Comparison of ENCODE assay signal across 22 cellular contexts in genomic region chrX:80747832-80748231, GRCh38.
DNase-seq lines count a peak whose midpoint lies in the region; ATAC-seq, FAIRE-seq and TF ChIP-seq lines count a peak whose summit lies in the region.
"Had no signal": no experiment of that assay in that cellular context is flagged by ENCODE, and none has a peak within 500 bp of the region (broad histone marks: within the 10 kb centered on the region; RNA-seq: fewer than 3 reads in every experiment).

No MANE protein-coding gene starts in this region.

- no peak overlapping the region for H3K4me3 ChIP-seq in A549
- no peak overlapping the region for H3K4me3 ChIP-seq in CD8-positive, alpha-beta T cell (ENCODE audit: low read depth, low read length)
- no peak overlapping the region for H3K4me3 ChIP-seq in IMR-90 (ENCODE audit: insufficient read depth, low read depth, low read length)
- no peak overlapping the region for H3K4me3 ChIP-seq in epithelial cell of esophagus (ENCODE audit: low read length)
- no peak overlapping the region for H3K4me3 ChIP-seq in GM23338
- H3K4me3 ChIP-seq: colonic mucosa, PC-9, SJCRH30, transverse colon had no signal

- H4K8ac ChIP-seq in IMR-90 (ENCODE audit: low read depth in 2 of 2, low read length in 2 of 2): no peak overlapping the region

- H4K5ac ChIP-seq in IMR-90 (ENCODE audit: low read depth, low read length): no peak overlapping the region

- no peak overlapping the region for H3K23ac ChIP-seq in IMR-90 (ENCODE audit: low read depth, low read length)

- intact Hi-C loops in CD8-positive, alpha-beta T cell (cut with DNase I, micrococcal nuclease): no loop called here
- intact Hi-C loops in IMR-90 (cut with micrococcal nuclease): no loop called here

- no peaks in the 10 kb centered on the region for H3K9me2 ChIP-seq in GM23338 (ENCODE audit: insufficient read depth)

- no peak overlapping the region for H2AK9ac ChIP-seq in IMR-90 (replicated peaks; ENCODE audit: low read depth, low read length, poor library complexity)

- no peak overlapping the region for H3K14ac ChIP-seq in IMR-90 (replicated peaks; ENCODE audit: low read depth, low read length)

- no peaks in the 10 kb centered on the region; a peak in 1 of 4 replicates for H3K79me1 ChIP-seq in IMR-90 (ENCODE audit: low read depth in 1 of 2, low read length in 2 of 2)

- peaks cover 51% of the 10 kb centered on the region for H3K36me3 Mint-ChIP-seq in CD8-positive, alpha-beta T cell
- H3K36me3 Mint-ChIP-seq in GM23338 (ENCODE audit: low read depth): peaks cover 21% of the 10 kb centered on the region; the same call in 2 of the 3 replicates

- H2BK20ac ChIP-seq in IMR-90 (ENCODE audit: low read depth, low read length): no peak overlapping the region

- H3K9me3 ChIP-seq in A549 (no peaks in the 10 kb centered on the region), IMR-90 (ENCODE audit: control insufficient read depth, insufficient read depth, low read length) (0 out of 2 replicates have a peak, but pooled peaks cover 1% of the 10 kb centered on the region)
- no peaks in the 10 kb centered on the region for H3K9me3 ChIP-seq in CD8-positive, alpha-beta T cell (ENCODE audit: low read length)
- H3K9me3 ChIP-seq: colonic mucosa, SJCRH30, transverse colon had no signal

- dilution Hi-C loops in IMR-90 (cut with HindIII; ENCODE audit: low sequenced_read_pairs, unreplicated experiment): no loop called here

- no peaks in the 10 kb centered on the region for H4K20me1 ChIP-seq in IMR-90 (ENCODE audit: insufficient read depth, low read length)
- no peaks in the 10 kb centered on the region for H4K20me1 ChIP-seq in GM23338 (replicated peaks; ENCODE audit: insufficient read depth)

- WGBS in A549 (ENCODE audit: missing lambda C conversion rate): 81% methylated on average over 4 of the region's 4 CpGs
- WGBS in IMR-90 (ENCODE audit: extremely low coverage in 2 of 2, insufficient read length in 1 of 2), 2 experiments: no CpG with 5 or more reads among the region's 4 CpGs

- H4K91ac ChIP-seq in IMR-90 (ENCODE audit: insufficient read depth, low read depth, low read length): no peak overlapping the region

- peaks cover 14% of the 10 kb centered on the region for H3K4me1 Mint-ChIP-seq in CD8-positive, alpha-beta T cell (ENCODE audit: low read depth)
- H3K4me1 Mint-ChIP-seq in GM23338: no peaks in the 10 kb centered on the region
- H3K4me1 Mint-ChIP-seq: H9, memory B cell had no signal

- no peak overlapping the region for H2AFZ ChIP-seq in IMR-90 (replicated peaks; ENCODE audit: low read length, poor library complexity)
- no peak overlapping the region for H2AFZ ChIP-seq in GM23338
- H2AFZ ChIP-seq: PC-9 had no signal

- H2BK15ac ChIP-seq in IMR-90 (ENCODE audit: low read depth, low read length): no peak overlapping the region

- TF ChIP-seq RAD21 in A549 (conservative IDR thresholded peaks at IDR 0.05 in 1 of 2, IDR thresholded peaks at IDR 0.05 in 1 of 2) (no peak), IMR-90 (IDR thresholded peaks at IDR 0.05; ENCODE audit: low read length) (no peak)

- H3K27me3 Mint-ChIP-seq in CD8-positive, alpha-beta T cell (ENCODE audit: low read depth): no peaks in the 10 kb centered on the region
- no peaks in the 10 kb centered on the region for H3K27me3 Mint-ChIP-seq in GM23338 (ENCODE audit: insufficient read depth, low read depth, poor library complexity)
- H3K27me3 Mint-ChIP-seq: activated B cell treated with CpG ODN at 0.5 μM for 24 hours; memory B cell; naive B cell; stimulated activated naive CD8-positive, alpha-beta T cell treated with anti-CD3 and anti-CD28 coated beads, Interleukin-15, Interleukin-2, amounts not matched to agents 100 ng/mL and 50 ng/mL, for 24 hours had no signal

- H3K4me2 ChIP-seq in A549 (no peak overlapping the region), IMR-90 (ENCODE audit: low read depth, low read length) (no peak overlapping the region), GM23338 (no peak overlapping the region)
- H3K4me2 ChIP-seq: PC-9 had no signal

- no peak for TF ChIP-seq CTCF in A549 (IDR thresholded peaks at IDR 0.05)
- no peak for TF ChIP-seq CTCF in CD8-positive, alpha-beta T cell (IDR thresholded peaks at IDR 0.05)
- TF ChIP-seq CTCF in IMR-90 (conservative IDR thresholded peaks at IDR 0.05; ENCODE audit: low read depth, low read length): no peak
- TF ChIP-seq CTCF in epithelial cell of esophagus (IDR thresholded peaks at IDR 0.05; ENCODE audit: insufficient read depth, low read depth, low read length, missing control alignments): no peak
- TF ChIP-seq CTCF in GM23338 (conservative IDR thresholded peaks at IDR 0.05; ENCODE audit: low read depth in 2 of 2): no peak

- no peak overlapping the region for H3K27ac ChIP-seq in A549
- no peak overlapping the region for H3K27ac ChIP-seq in CD8-positive, alpha-beta T cell (ENCODE audit: low read depth, low read length)
- H3K27ac ChIP-seq in IMR-90 (ENCODE audit: insufficient read depth, low read length): no peak overlapping the region
- H3K27ac ChIP-seq in GM23338 (ENCODE audit: low read depth): no peak overlapping the region
- H3K27ac ChIP-seq: colonic mucosa, PC-9, SJCRH30, transverse colon had no signal

- CTCF ChIA-PET in A549 (lab: Yijun Ruan, JAX) (no interaction called here), IMR-90 (lab: Yijun Ruan, JAX) (no interaction called here)
- CTCF ChIA-PET in CD8-positive, alpha-beta T cell (lab: Charles Lee): no interaction called here

- ATAC-seq in A549 (no peak), IMR-90 (ENCODE audit: low read depth) (no peak), GM23338 (no peak)
- ATAC-seq in CD8-positive, alpha-beta T cell: no peak
- ATAC-seq: sciatic nerve had no signal

- H3K9me3 Mint-ChIP-seq in CD8-positive, alpha-beta T cell: peaks cover 6% of the 10 kb centered on the region
- no peaks in the 10 kb centered on the region for H3K9me3 Mint-ChIP-seq in GM23338

- no peaks in the 10 kb centered on the region for H3K27me3 ChIP-seq in CD8-positive, alpha-beta T cell (ENCODE audit: insufficient read depth, low read length)
- H3K27me3 ChIP-seq in IMR-90 (ENCODE audit: control insufficient read depth, insufficient read depth, low read length) (no peaks in the 10 kb centered on the region), GM23338 (ENCODE audit: insufficient read depth) (no peaks in the 10 kb centered on the region)
- H3K27me3 ChIP-seq: colonic mucosa, SJCRH30, transverse colon had no signal

- H3K4ac ChIP-seq in IMR-90 (ENCODE audit: low read depth, low read length): no peak overlapping the region

- POLR2A ChIA-PET in A549 (lab: Yijun Ruan, JAX): no interaction called here
- POLR2A ChIA-PET in CD8-positive, alpha-beta T cell (lab: Charles Lee): no interaction called here
- POLR2A ChIA-PET in IMR-90 (lab: Charles Lee; ENCODE audit: unreplicated experiment): no interaction called here

- no peak overlapping the region for H3K18ac ChIP-seq in IMR-90 (ENCODE audit: low read depth, low read length)

- H3K9ac ChIP-seq in IMR-90 (ENCODE audit: low read depth, low read length): no peak overlapping the region

- H3K4me1 ChIP-seq in A549 (no peaks in the 10 kb centered on the region), IMR-90 (ENCODE audit: control insufficient read depth, insufficient read depth, low read length) (no peaks in the 10 kb centered on the region), GM23338 (ENCODE audit: insufficient read depth) (no peaks in the 10 kb centered on the region)
- H3K4me1 ChIP-seq in CD8-positive, alpha-beta T cell (ENCODE audit: insufficient read depth, low read length): no peaks in the 10 kb centered on the region
- H3K4me1 ChIP-seq: colonic mucosa, SJCRH30, transverse colon had no signal

- H3F3A ChIP-seq in GM23338 (replicated peaks; ENCODE audit: low read depth): no peaks in the 10 kb centered on the region

- H2AK5ac ChIP-seq in IMR-90 (ENCODE audit: low read depth, low read length): no peak overlapping the region

- no TSS peak for BruUV-seq in IMR-90 (replicated peaks; lab: Mats Ljungman, UMichigan)

- H3K79me2 ChIP-seq in GM23338 (replicated peaks; ENCODE audit: insufficient read depth): no peaks in the 10 kb centered on the region

- no peak overlapping the region for H3K56ac ChIP-seq in IMR-90 (ENCODE audit: extremely low read depth, insufficient read depth, low read length)

- DNase-seq in A549 (ENCODE audit: low read depth in 1 of 2, low spot score in 1 of 2) (no peak), IMR-90 (peak; percentile 16), epithelial cell of esophagus (ENCODE audit: low read depth) (peak; percentile 5), GM23338 (ENCODE audit: low spot score) (no peak), NCI-H345 (lab: John Stamatoyannopoulos, UW) (no peak), NCI-H2196 (lab: John Stamatoyannopoulos, UW; ENCODE audit: unreplicated experiment) (no peak)
- no peak for DNase-seq in CD8-positive, alpha-beta T cell
- DNase-seq: activated B cell treated with CpG ODN at 0.5 μM for 24 hours; activated naive CD4-positive, alpha-beta T cell treated with anti-CD3 and anti-CD28 coated beads, Interleukin-2, amount 50 U/mL, for 16 hours; colonic mucosa; COR-L47; H9; hippocampal formation; islet precursor cell; naive B cell; PC-9; T-helper 2 cell; transverse colon had no signal

- no peaks in the 10 kb centered on the region for H3K36me3 ChIP-seq in CD8-positive, alpha-beta T cell (ENCODE audit: insufficient read depth, low read length)
- 0 out of 2 replicates have a peak, but pooled peaks cover 2% of the 10 kb centered on the region for H3K36me3 ChIP-seq in IMR-90 (ENCODE audit: control insufficient read depth, insufficient read depth, low read length)
- H3K36me3 ChIP-seq in GM23338 (ENCODE audit: insufficient read depth): 0 out of 2 replicates have a peak, but pooled peaks cover 4% of the 10 kb centered on the region
- H3K36me3 ChIP-seq: colonic mucosa, SJCRH30, transverse colon had no signal

- TF ChIP-seq POLR2A in A549 (IDR thresholded peaks at IDR 0.05; ENCODE audit: low read length) (no peak), IMR-90 (IDR thresholded peaks at IDR 0.05; ENCODE audit: low read depth, low read length) (no peak)

- H3K27ac Mint-ChIP-seq in CD8-positive, alpha-beta T cell: peak overlapping the region; percentile 18
- no peak overlapping the region for H3K27ac Mint-ChIP-seq in GM23338
- H3K27ac Mint-ChIP-seq: activated B cell treated with CpG ODN at 0.5 μM for 24 hours; H9; memory B cell; stimulated activated naive CD8-positive, alpha-beta T cell treated with anti-CD3 and anti-CD28 coated beads, Interleukin-15, Interleukin-2, amounts not matched to agents 100 ng/mL and 50 ng/mL, for 24 hours had no signal

- no peak overlapping the region for H2BK120ac ChIP-seq in IMR-90 (ENCODE audit: low read depth, low read length)

- FAIRE-seq in A549 (lab: Jason Lieb, UNC): peak; percentile 73

- no peaks in the 10 kb centered on the region for H3K9me1 ChIP-seq in IMR-90 (ENCODE audit: insufficient read depth, low read length)

- H3K4me3 Mint-ChIP-seq in CD8-positive, alpha-beta T cell: no peak overlapping the region
- no peak overlapping the region for H3K4me3 Mint-ChIP-seq in GM23338
- H3K4me3 Mint-ChIP-seq: activated B cell treated with CpG ODN at 0.5 μM for 24 hours; H9; memory B cell; naive B cell; stimulated activated naive CD8-positive, alpha-beta T cell treated with anti-CD3 and anti-CD28 coated beads, Interleukin-15, Interleukin-2, amounts not matched to agents 100 ng/mL and 50 ng/mL, for 24 hours had no signal

- in situ Hi-C loops in IMR-90 (cut with MboI; ENCODE audit: low sequenced_read_pairs): no loop called here

- H2BK5ac ChIP-seq in IMR-90 (ENCODE audit: low read depth, low read length, poor library complexity, severe bottlenecking): no peak overlapping the region

- no peak for TF ChIP-seq EP300 in A549 (IDR thresholded peaks at IDR 0.05)

TF ChIP-seq in GM23338, 12 proteins besides CTCF, POLR2A, EP300 and RAD21 (continues in another document):
- TF ChIP-seq CREB1 (CRISPR knock-in tag; IDR thresholded peaks at IDR 0.05; ENCODE audit: low read depth): no peak

Comparison
In these comparisons a context has a peak if more than half of its experiments do, and no peak if none do; other contexts are left out.
1. DNase-seq: peak in IMR-90 (single experiment) and epithelial cell of esophagus (single experiment); none in A549 (0 of 2), CD8-positive, alpha-beta T cell (0 of 7), GM23338 (single experiment), NCI-H345 (single experiment) and NCI-H2196 (single experiment).